Comparison of ENCODE assay signal across 26 cellular contexts in the genomic region with DNA sequence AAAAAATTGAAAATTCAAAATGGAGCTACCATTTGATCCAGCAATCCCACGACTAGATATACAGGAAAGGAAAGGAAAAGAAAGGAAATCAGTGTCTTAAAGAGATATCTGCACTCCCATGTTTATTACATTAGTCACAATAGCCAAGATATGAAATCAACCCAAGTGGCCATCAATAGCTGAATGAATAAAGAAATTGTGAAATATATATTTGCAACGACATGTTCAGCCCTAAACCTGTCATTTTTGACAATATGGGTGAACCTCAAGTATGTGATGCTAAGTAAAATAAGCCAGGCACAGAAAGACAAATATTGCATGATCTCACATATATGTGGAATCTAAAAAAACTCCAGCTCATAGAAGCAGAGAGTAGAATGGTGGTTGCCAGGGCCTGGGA.
"Had no signal": no experiment of that assay in that cellular context is flagged by ENCODE, and none has a peak within 500 bp of the region (broad histone marks: within the 10 kb centered on the region; RNA-seq: fewer than 3 reads in every experiment).

No MANE protein-coding gene starts in this region.

- H3K27ac ChIP-seq: coronary artery, esophagus muscularis mucosa, gastrocnemius medialis, heart right ventricle, left lung, lower lobe of right lung had no signal

- H3K4me3 Mint-ChIP-seq: endodermal cell; memory B cell; naive thymus-derived CD4-positive, alpha-beta T cell had no signal

- H3K4me1 Mint-ChIP-seq: endodermal cell, memory B cell, natural killer cell had no signal

- H3K27ac Mint-ChIP-seq: effector memory CD8-positive, alpha-beta T cell; endodermal cell; memory B cell; naive thymus-derived CD4-positive, alpha-beta T cell; natural killer cell had no signal

- H3K4me3 ChIP-seq: coronary artery, esophagus muscularis mucosa, gastrocnemius medialis, heart right ventricle, left lung, lower lobe of right lung had no signal

- H3K27me3 Mint-ChIP-seq: memory B cell had no signal

- H3K36me3 ChIP-seq: esophagus muscularis mucosa, gastrocnemius medialis, heart right ventricle, left lung, lower lobe of right lung had no signal

- DNase-seq: dermis blood vessel endothelial cell; effector CD8-positive, alpha-beta T cell; effector memory CD8-positive, alpha-beta T cell; endodermal cell; erythroblast; foreskin melanocyte; gastrocnemius medialis; glutamatergic neuron; head of caudate nucleus; heart right ventricle; hippocampal formation; left cardiac atrium; left lung; left ventricle myocardium superior; lower lobe of right lung; mesendoderm; midbrain; naive thymus-derived CD4-positive, alpha-beta T cell; natural killer cell had no signal

- H3K27me3 ChIP-seq: esophagus muscularis mucosa, gastrocnemius medialis, heart right ventricle, left lung had no signal

- ATAC-seq: effector memory CD8-positive, alpha-beta T cell; gastrocnemius medialis; heart right ventricle; left cardiac atrium; left lung; left ventricle myocardium superior; lower lobe of right lung; naive thymus-derived CD4-positive, alpha-beta T cell; natural killer cell had no signal

- H3K9me3 Mint-ChIP-seq: effector memory CD8-positive, alpha-beta T cell; memory B cell had no signal

- FAIRE-seq: colon, endometrium, islet of Langerhans, keratinocyte had no signal

- H3K36me3 Mint-ChIP-seq: memory B cell; naive thymus-derived CD4-positive, alpha-beta T cell; natural killer cell had no signal
